Comparison of ENCODE assay signal across 8 cellular contexts in the genomic region with DNA sequence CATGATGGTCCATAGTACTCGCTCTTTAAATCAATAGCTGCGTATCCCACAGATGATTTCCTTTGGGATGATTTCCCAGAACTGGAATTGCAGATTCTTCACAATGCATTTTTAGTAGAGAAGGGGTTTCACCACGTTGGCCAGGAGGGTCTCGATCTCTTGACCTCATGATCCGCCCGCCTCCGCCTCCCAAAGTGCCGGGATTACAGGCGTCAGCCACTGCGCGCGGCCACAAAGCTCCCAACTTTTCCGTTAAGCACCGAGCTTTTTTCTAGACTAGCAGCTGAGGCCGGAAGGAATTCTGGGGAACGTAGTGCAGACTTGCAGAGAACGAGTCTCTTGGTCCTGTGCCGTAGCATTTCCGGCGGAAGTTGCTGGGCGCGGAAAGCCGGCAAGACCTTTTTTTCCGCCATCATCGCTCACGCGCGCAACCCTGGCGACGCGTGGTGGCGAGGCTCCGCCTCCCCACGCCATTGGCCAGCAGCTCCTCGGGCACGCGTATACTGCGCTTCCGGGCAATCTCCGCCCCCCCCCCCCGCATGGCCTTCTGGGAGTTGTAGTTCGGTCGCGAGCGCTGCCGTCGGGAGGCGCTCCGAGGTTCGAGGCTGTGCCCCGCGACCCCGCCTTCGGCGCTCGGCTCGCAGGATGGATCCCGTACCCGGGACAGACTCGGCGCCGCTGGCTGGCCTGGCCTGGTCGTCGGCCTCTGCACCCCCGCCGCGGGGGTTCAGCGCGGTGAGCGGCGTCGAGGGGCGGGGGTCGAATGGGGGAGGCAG. TPM values are rescaled to one million over a fixed set of nuclear protein-coding genes. Genes with fewer than 3 reads are reported as not detected.
DNase-seq lines count a peak whose midpoint lies in the region; ATAC-seq and TF ChIP-seq lines count a peak whose summit lies in the region.

TSS of gene MVB12A (plus strand) at position 557 of the 776 bp plus-strand sequence. CDS start at position 646, 89 bp downstream.

- H3K4me3 ChIP-seq in GM23338: peak within 1 kb of the TSS; percentile 70
- H3K4me3 ChIP-seq in LNCaP clone FGC (ENCODE audit: low read depth, low read length): peak within 1 kb of the TSS; percentile 81

- peak within 1 kb of the TSS; percentile 95 for H3K27ac Mint-ChIP-seq in GM23338
- peak within 1 kb of the TSS; percentile 91 for H3K27ac Mint-ChIP-seq in activated T-helper 17 cell treated with anti-CD3 and anti-CD28 coated beads, Interleukin-2, amount 50 U/mL, for 72 hours
- H3K27ac Mint-ChIP-seq in naive B cell: peak within 1 kb of the TSS; percentile 61 to 91 (median 81)
- H3K27ac Mint-ChIP-seq in stimulated activated memory B cell treated with anti-CD40 and anti-IgM and Interleukin-4, amounts not matched to agents 10 μg/mL and 1 μg/mL and 100 μg/mL, for 72 hours: peak within 1 kb of the TSS; percentile 90

- H3K79me2 ChIP-seq in GM23338 (replicated peaks; ENCODE audit: insufficient read depth): no peaks in the 10 kb centered on the region

- POLR2A ChIA-PET in RWPE1 (lab: Yijun Ruan, JAX; ENCODE audit: low non-redundant PET): interaction anchor here (0.5 to 0.7 kb wide), 8 partner anchors 13 to 742 kb away, joined by 3 to 13 read pairs (median 4); partner anchors contain the start of gene BST2

- DNase-seq in DMS79 (lab: John Stamatoyannopoulos, UW): peak; percentile 98
- DNase-seq in GM23338 (ENCODE audit: low spot score): peak; percentile 99
- peak; percentile 98 for DNase-seq in LNCaP clone FGC (ENCODE audit: low read depth)
- DNase-seq in RWPE1 (ENCODE audit: low spot score): peak; percentile 98
- DNase-seq in fibroblast of gingiva (ENCODE audit: low read depth): peak; percentile 99
- DNase-seq in naive B cell: peak; percentile 93

- 0 out of 2 replicates have a peak, but pooled peaks cover 4% of the 10 kb centered on the region for H3F3A ChIP-seq in GM23338 (replicated peaks; ENCODE audit: low read depth)

- H3K27me3 Mint-ChIP-seq in GM23338 (ENCODE audit: insufficient read depth, low read depth, poor library complexity) (peaks cover 29% of the 10 kb centered on the region), naive B cell (no peaks in the 10 kb centered on the region)
- H3K27me3 Mint-ChIP-seq in activated T-helper 17 cell treated with anti-CD3 and anti-CD28 coated beads, Interleukin-2, amount 50 U/mL, for 72 hours: no peaks in the 10 kb centered on the region
- no peaks in the 10 kb centered on the region for H3K27me3 Mint-ChIP-seq in stimulated activated memory B cell treated with anti-CD40 and anti-IgM and Interleukin-4, amounts not matched to agents 10 μg/mL and 1 μg/mL and 100 μg/mL, for 72 hours

- H3K9me3 Mint-ChIP-seq in GM23338: no peaks in the 10 kb centered on the region
- no peaks in the 10 kb centered on the region for H3K9me3 Mint-ChIP-seq in activated T-helper 17 cell treated with anti-CD3 and anti-CD28 coated beads, Interleukin-2, amount 50 U/mL, for 72 hours
- H3K9me3 Mint-ChIP-seq in naive B cell: no peaks in the 10 kb centered on the region
- H3K9me3 Mint-ChIP-seq in stimulated activated memory B cell treated with anti-CD40 and anti-IgM and Interleukin-4, amounts not matched to agents 10 μg/mL and 1 μg/mL and 100 μg/mL, for 72 hours: no peaks in the 10 kb centered on the region

- H3K36me3 Mint-ChIP-seq in GM23338 (ENCODE audit: low read depth) (no peaks in the 10 kb centered on the region; the same call in 1 of the 3 replicates), naive B cell (peaks cover 0 to 16% of the 10 kb centered on the region in 2 donors)
- H3K36me3 Mint-ChIP-seq in activated T-helper 17 cell treated with anti-CD3 and anti-CD28 coated beads, Interleukin-2, amount 50 U/mL, for 72 hours (ENCODE audit: low read depth): peaks cover 33% of the 10 kb centered on the region
- peaks cover 25% of the 10 kb centered on the region for H3K36me3 Mint-ChIP-seq in stimulated activated memory B cell treated with anti-CD40 and anti-IgM and Interleukin-4, amounts not matched to agents 10 μg/mL and 1 μg/mL and 100 μg/mL, for 72 hours

- ATAC-seq in GM23338 (peak; percentile 82), naive B cell (ENCODE audit: low read depth in 2 of 2) (peak; percentile 96)
- peak; percentile 97 for ATAC-seq in activated T-helper 17 cell treated with anti-CD3 and anti-CD28 coated beads, Interleukin-2, amount 50 U/mL, for 72 hours (replicated peaks)
- ATAC-seq in stimulated activated memory B cell treated with anti-CD40 and anti-IgM and Interleukin-4, amounts not matched to agents 10 μg/mL and 1 μg/mL and 100 μg/mL, for 72 hours: peak; percentile 98

- H3K4me1 ChIP-seq in GM23338 (ENCODE audit: insufficient read depth): peaks cover 20% of the 10 kb centered on the region

- peaks cover 34% of the 10 kb centered on the region for H3K4me1 Mint-ChIP-seq in GM23338
- H3K4me1 Mint-ChIP-seq in activated T-helper 17 cell treated with anti-CD3 and anti-CD28 coated beads, Interleukin-2, amount 50 U/mL, for 72 hours: peaks cover 5% of the 10 kb centered on the region
- H3K4me1 Mint-ChIP-seq in naive B cell: peaks cover 16 to 21% (median 17%) of the 10 kb centered on the region in 3 donors
- H3K4me1 Mint-ChIP-seq in stimulated activated memory B cell treated with anti-CD40 and anti-IgM and Interleukin-4, amounts not matched to agents 10 μg/mL and 1 μg/mL and 100 μg/mL, for 72 hours: peaks cover 20% of the 10 kb centered on the region

- H3K4me2 ChIP-seq in GM23338: peak within 1 kb of the TSS; percentile 88

- no peaks in the 10 kb centered on the region for H3K36me3 ChIP-seq in GM23338 (ENCODE audit: insufficient read depth)

- H3K27ac ChIP-seq in GM23338 (ENCODE audit: low read depth): peak within 1 kb of the TSS; percentile 22
- H3K27ac ChIP-seq in RWPE1: peak within 1 kb of the TSS; percentile 87

- no peaks in the 10 kb centered on the region for H4K20me1 ChIP-seq in GM23338 (replicated peaks; ENCODE audit: insufficient read depth)

- H3K4me3 Mint-ChIP-seq in GM23338: peak within 1 kb of the TSS; percentile 86
- H3K4me3 Mint-ChIP-seq in activated T-helper 17 cell treated with anti-CD3 and anti-CD28 coated beads, Interleukin-2, amount 50 U/mL, for 72 hours: peak within 1 kb of the TSS; percentile 97
- peak within 1 kb of the TSS; percentile 93 to 99 (median 97) for H3K4me3 Mint-ChIP-seq in naive B cell
- peak within 1 kb of the TSS; percentile 94 for H3K4me3 Mint-ChIP-seq in stimulated activated memory B cell treated with anti-CD40 and anti-IgM and Interleukin-4, amounts not matched to agents 10 μg/mL and 1 μg/mL and 100 μg/mL, for 72 hours

- CTCF ChIA-PET in RWPE1 (lab: Yijun Ruan, JAX): interaction anchor here (0.5 to 1.2 kb wide), 6 partner anchors 9 to 211 kb away, joined by 3 to 5 read pairs (median 3); no protein-coding TSS in a partner anchor

- no peaks in the 10 kb centered on the region for H3K9me2 ChIP-seq in GM23338 (ENCODE audit: insufficient read depth)

- TF ChIP-seq CTCF in GM23338 (conservative IDR thresholded peaks at IDR 0.05; ENCODE audit: low read depth in 2 of 2) (no peak), LNCaP clone FGC (IDR thresholded peaks at IDR 0.05; ENCODE audit: control insufficient read depth, extremely low read depth, insufficient read depth) (no peak), RWPE1 (conservative IDR thresholded peaks at IDR 0.05; ENCODE audit: low read depth) (no peak)

- H3K27me3 ChIP-seq in GM23338 (ENCODE audit: insufficient read depth): peaks cover 20% of the 10 kb centered on the region

- H2AFZ ChIP-seq in GM23338: peak within 1 kb of the TSS; percentile 85

TF ChIP-seq in GM23338, 12 proteins besides CTCF, POLR2A, EP300 and RAD21:
- TF ChIP-seq ZNF114 (CRISPR knock-in tag; IDR thresholded peaks at IDR 0.05) (no peak), POLR2AphosphoS5 (IDR thresholded peaks at IDR 0.05; ENCODE audit: low read depth) (peak; percentile 43; the same call in 1 of the 2 replicates), ETS1 (IDR thresholded peaks at IDR 0.05) (peak; percentile 94), CREB1 (CRISPR knock-in tag; IDR thresholded peaks at IDR 0.05; ENCODE audit: low read depth) (peak; percentile 86)

RNA-seq across cellular contexts. Expression of gene MVB12A, which starts in this region (rescaled TPM):
- 49.9 and 60.3 TPM in 2 replicates for total RNA-seq in GM23338 (2014; rRNA removed; shearing (Covaris generic))
- 36.6 and 43.5 TPM in 2 replicates for polyA plus RNA-seq in GM23338 (2016; fragmentation: Nextera tagmentation; extraction: Ambion mirVana)
- total RNA-seq in activated T-helper 17 cell treated with anti-CD3 and anti-CD28 coated beads, Interleukin-2, amount 50 U/mL, for 72 hours: 10 to 100 TPM; 42.6 to 48.9 TPM
- 10 to 100 TPM; 14.3 to 44.0 (median 25.0) TPM for polyA plus RNA-seq in naive B cell (ENCODE audit: low read depth in 6 of 6)

Comparison
In these comparisons a context has a peak if more than half of its experiments do, and no peak if none do; other contexts are left out.
1. Peak in every context shown above with its lines: DNase-seq, ATAC-seq, H3K4me3 ChIP-seq and H3K27ac ChIP-seq.